Comparison of ENCODE assay signal across 32 cellular contexts in the genomic region with DNA sequence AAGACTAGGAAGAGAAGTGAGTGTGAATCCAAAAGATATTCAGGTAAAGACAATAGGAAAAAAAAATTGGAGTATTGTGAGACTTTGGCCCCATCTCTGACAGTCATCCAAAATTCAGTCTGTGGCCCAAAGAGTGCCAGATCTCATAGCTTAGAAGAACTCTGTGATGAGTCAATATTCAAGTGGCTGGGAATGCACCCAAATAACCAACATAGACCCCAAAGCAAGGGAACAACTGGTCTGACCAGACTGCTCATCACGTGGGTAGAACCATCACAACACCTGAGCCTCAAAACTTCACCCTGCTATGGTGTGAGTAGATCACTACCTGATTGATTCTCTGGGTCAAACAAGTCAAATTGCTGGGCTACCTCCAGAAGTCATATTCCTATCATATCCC.
"Had no signal": no experiment of that assay in that cellular context is flagged by ENCODE, and none has a peak within 500 bp of the region (broad histone marks: within the 10 kb centered on the region; RNA-seq: fewer than 3 reads in every experiment).

No MANE protein-coding gene starts in this region.

- FAIRE-seq: bronchial epithelial cell, RCC 7860 had no signal

- H2AFZ ChIP-seq: PC-9 had no signal

- H3K4me3 ChIP-seq: adrenal gland, PC-9 had no signal

- H3K9me3 ChIP-seq: adrenal gland had no signal

- DNase-seq: activated B cell treated with CpG ODN at 0.5 μM for 24 hours; activated CD4-positive, alpha-beta memory T cell treated with anti-CD3 and anti-CD28 coated beads for 36 hours; activated CD4-positive, alpha-beta T cell treated with anti-CD3 and anti-CD28 coated beads for 4 hours; activated CD4-positive, alpha-beta T cell treated with anti-CD3 and anti-CD28 coated beads, Interleukin-2, amount 50 U/mL, for 1 hour; activated CD4-positive, CD25-positive, alpha-beta regulatory T cell treated with anti-CD3 and anti-CD28 coated beads, Interleukin-2, amount 50 U/mL, for 72 hours; activated CD8-positive, alpha-beta memory T cell treated with anti-CD3 and anti-CD28 coated beads, Interleukin-2, amount 50 U/mL, for 4 hours; activated gamma-delta T cell treated with Interleukin-2 at 50 U/mL for 16 hours; activated naive CD4-positive, alpha-beta T cell treated with anti-CD3 and anti-CD28 coated beads for 36 hours; activated T-cell treated with anti-CD3 and anti-CD28 coated beads for 4 hours; activated T-cell treated with anti-CD3 and anti-CD28 coated beads, Interleukin-2, amount 50 U/mL, for 4 hours; adrenal gland; caudate nucleus; NCI-H1105; NCI-H1436; NCI-H1694; NCI-H1930; NCI-H2081 treated with DMSO at 0.1 percent for 48 hours; NCI-H345; NCI-H526; NCI-H748 treated with DMSO at 0.1 percent for 48 hours; PC-9; SIG-M5; SW 1271; T-helper 1 cell; T-helper 2 cell; T-helper 9 cell had no signal

- ATAC-seq: activated naive CD4-positive, alpha-beta T cell treated with anti-CD3 and anti-CD28 coated beads, Interleukin-2, amount 50 U/mL, for 72 hours; activated T-cell treated with anti-CD3 and anti-CD28 coated beads, Interleukin-2, amount 50 U/mL, for 4 hours; Right ventricle myocardium inferior had no signal

- H3K4me2 ChIP-seq: PC-9 had no signal

- H3K27ac ChIP-seq: adrenal gland, PC-9, RWPE1, VCaP had no signal

- H3K4me1 ChIP-seq: adrenal gland had no signal

- H3K36me3 ChIP-seq: adrenal gland had no signal

- H3K27me3 ChIP-seq: adrenal gland had no signal
